ENCODE assay signal across 1 cellular context in the genomic region with DNA sequence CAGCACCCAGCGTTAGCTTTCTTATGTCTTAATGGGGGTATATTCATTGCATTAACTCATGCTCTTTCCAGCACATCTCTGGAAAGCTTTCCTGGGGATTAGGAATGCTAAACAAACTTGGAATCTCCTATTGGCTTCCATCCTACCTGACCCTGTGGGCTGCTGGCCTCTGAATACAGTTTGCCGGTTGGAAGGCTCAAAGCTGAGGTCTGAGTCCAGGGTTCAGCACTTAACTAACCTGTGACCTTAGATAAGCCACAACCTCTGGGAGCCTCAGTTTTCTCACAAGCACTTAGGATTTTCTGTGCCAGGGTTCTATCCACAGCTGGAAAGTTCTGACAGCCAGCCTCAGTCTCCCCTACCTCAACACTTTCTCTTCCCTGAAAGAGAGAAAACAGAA.
A peak's percentile ranks its signal among the peaks of the same experiment; 100 is the strongest.
TF ChIP-seq lines count a peak whose summit lies in the region.

No MANE protein-coding gene starts in this region.

TF ChIP-seq in HepG2, 621 proteins besides CTCF, POLR2A, EP300 and RAD21 (continues in another document):
- no peak for TF ChIP-seq ZSCAN25 (CRISPR knock-in tag; IDR thresholded peaks at IDR 0.05)
- TF ChIP-seq ASH2L (IDR thresholded peaks at IDR 0.05; ENCODE audit: insufficient read length, low read depth, low read length), result no peak
- TF ChIP-seq, protein P1, sequence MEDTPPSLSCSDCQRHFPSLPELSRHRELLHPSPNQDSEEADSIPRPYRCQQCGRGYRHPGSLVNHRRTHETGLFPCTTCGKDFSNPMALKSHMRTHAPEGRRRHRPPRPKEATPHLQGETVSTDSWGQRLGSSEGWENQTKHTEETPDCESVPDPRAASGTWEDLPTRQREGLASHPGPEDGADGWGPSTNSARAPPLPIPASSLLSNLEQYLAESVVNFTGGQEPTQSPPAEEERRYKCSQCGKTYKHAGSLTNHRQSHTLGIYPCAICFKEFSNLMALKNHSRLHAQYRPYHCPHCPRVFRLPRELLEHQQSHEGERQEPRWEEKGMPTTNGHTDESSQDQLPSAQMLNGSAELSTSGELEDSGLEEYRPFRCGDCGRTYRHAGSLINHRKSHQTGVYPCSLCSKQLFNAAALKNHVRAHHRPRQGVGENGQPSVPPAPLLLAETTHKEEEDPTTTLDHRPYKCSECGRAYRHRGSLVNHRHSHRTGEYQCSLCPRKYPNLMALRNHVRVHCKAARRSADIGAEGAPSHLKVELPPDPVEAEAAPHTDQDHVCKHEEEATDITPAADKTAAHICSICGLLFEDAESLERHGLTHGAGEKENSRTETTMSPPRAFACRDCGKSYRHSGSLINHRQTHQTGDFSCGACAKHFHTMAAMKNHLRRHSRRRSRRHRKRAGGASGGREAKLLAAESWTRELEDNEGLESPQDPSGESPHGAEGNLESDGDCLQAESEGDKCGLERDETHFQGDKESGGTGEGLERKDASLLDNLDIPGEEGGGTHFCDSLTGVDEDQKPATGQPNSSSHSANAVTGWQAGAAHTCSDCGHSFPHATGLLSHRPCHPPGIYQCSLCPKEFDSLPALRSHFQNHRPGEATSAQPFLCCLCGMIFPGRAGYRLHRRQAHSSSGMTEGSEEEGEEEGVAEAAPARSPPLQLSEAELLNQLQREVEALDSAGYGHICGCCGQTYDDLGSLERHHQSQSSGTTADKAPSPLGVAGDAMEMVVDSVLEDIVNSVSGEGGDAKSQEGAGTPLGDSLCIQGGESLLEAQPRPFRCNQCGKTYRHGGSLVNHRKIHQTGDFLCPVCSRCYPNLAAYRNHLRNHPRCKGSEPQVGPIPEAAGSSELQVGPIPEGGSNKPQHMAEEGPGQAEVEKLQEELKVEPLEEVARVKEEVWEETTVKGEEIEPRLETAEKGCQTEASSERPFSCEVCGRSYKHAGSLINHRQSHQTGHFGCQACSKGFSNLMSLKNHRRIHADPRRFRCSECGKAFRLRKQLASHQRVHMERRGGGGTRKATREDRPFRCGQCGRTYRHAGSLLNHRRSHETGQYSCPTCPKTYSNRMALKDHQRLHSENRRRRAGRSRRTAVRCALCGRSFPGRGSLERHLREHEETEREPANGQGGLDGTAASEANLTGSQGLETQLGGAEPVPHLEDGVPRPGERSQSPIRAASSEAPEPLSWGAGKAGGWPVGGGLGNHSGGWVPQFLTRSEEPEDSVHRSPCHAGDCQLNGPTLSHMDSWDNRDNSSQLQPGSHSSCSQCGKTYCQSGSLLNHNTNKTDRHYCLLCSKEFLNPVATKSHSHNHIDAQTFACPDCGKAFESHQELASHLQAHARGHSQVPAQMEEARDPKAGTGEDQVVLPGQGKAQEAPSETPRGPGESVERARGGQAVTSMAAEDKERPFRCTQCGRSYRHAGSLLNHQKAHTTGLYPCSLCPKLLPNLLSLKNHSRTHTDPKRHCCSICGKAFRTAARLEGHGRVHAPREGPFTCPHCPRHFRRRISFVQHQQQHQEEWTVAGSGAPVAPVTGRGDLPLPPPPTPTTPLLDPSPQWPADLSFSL (CRISPR knock-in tag; IDR thresholded peaks at IDR 0.05), result no peak
- TF ChIP-seq HNF4G (IDR thresholded peaks at IDR 0.05; ENCODE audit: borderline replicate concordance, low read depth, low read length), result peak; percentile 48; the same call in 1 of the 2 replicates
- TF ChIP-seq HNF4G (CRISPR knock-in tag; IDR thresholded peaks at IDR 0.05; ENCODE audit: borderline replicate concordance, low read depth), result no peak
- peak; percentile 41; the same call in 1 of the 2 replicates for TF ChIP-seq BCL6 (CRISPR knock-in tag; IDR thresholded peaks at IDR 0.05)
- TF ChIP-seq, protein P2, sequence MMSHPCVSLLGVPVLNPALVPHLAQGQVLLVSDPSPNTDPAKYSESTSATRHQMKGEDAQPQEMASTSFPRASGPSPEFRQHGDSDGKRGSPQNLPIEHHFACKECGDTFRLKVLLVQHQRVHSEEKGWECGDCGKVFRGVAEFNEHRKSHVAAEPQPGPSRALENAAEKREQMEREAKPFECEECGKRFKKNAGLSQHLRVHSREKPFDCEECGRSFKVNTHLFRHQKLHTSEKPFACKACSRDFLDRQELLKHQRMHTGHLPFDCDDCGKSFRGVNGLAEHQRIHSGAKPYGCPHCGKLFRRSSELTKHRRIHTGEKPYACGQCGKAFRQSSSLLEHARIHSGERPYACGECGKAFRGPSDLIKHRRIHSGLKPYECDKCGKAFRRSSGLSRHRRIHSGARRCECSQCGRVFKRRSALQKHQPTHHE (CRISPR knock-in tag; IDR thresholded peaks at IDR 0.05; ENCODE audit: borderline replicate concordance), result no peak
- TF ChIP-seq ZNF629 (CRISPR knock-in tag; conservative IDR thresholded peaks at IDR 0.05), result 0 out of 2 replicates have a peak, but pooled peaks have one; percentile 50
- TF ChIP-seq NR2F1 (CRISPR knock-in tag; IDR thresholded peaks at IDR 0.05), result peak; percentile 52 to 58; a peak in 3 of 4 replicates
- 0 out of 2 replicates have a peak, but pooled peaks have one; percentile 48 for TF ChIP-seq ESRRA (CRISPR knock-in tag; IDR thresholded peaks at IDR 0.05; ENCODE audit: low read depth)
- TF ChIP-seq HNF4A (CRISPR knock-in tag; IDR thresholded peaks at IDR 0.05), result peak; percentile 82
- no peak for TF ChIP-seq SATB2 (CRISPR knock-in tag; IDR thresholded peaks at IDR 0.05)
- TF ChIP-seq, protein P3, sequence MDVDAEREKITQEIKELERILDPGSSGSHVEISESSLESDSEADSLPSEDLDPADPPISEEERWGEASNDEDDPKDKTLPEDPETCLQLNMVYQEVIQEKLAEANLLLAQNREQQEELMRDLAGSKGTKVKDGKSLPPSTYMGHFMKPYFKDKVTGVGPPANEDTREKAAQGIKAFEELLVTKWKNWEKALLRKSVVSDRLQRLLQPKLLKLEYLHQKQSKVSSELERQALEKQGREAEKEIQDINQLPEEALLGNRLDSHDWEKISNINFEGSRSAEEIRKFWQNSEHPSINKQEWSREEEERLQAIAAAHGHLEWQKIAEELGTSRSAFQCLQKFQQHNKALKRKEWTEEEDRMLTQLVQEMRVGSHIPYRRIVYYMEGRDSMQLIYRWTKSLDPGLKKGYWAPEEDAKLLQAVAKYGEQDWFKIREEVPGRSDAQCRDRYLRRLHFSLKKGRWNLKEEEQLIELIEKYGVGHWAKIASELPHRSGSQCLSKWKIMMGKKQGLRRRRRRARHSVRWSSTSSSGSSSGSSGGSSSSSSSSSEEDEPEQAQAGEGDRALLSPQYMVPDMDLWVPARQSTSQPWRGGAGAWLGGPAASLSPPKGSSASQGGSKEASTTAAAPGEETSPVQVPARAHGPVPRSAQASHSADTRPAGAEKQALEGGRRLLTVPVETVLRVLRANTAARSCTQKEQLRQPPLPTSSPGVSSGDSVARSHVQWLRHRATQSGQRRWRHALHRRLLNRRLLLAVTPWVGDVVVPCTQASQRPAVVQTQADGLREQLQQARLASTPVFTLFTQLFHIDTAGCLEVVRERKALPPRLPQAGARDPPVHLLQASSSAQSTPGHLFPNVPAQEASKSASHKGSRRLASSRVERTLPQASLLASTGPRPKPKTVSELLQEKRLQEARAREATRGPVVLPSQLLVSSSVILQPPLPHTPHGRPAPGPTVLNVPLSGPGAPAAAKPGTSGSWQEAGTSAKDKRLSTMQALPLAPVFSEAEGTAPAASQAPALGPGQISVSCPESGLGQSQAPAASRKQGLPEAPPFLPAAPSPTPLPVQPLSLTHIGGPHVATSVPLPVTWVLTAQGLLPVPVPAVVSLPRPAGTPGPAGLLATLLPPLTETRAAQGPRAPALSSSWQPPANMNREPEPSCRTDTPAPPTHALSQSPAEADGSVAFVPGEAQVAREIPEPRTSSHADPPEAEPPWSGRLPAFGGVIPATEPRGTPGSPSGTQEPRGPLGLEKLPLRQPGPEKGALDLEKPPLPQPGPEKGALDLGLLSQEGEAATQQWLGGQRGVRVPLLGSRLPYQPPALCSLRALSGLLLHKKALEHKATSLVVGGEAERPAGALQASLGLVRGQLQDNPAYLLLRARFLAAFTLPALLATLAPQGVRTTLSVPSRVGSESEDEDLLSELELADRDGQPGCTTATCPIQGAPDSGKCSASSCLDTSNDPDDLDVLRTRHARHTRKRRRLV (CRISPR knock-in tag; IDR thresholded peaks at IDR 0.05), result no peak
- TF ChIP-seq NFRKB (IDR thresholded peaks at IDR 0.05), result no peak
- TF ChIP-seq NR2F6 (IDR thresholded peaks at IDR 0.05), result peak; percentile 84
- peak; percentile 80 for TF ChIP-seq NR2F6 (CRISPR knock-in tag; IDR thresholded peaks at IDR 0.05)
- TF ChIP-seq RBFOX2 (IDR thresholded peaks at IDR 0.05; ENCODE audit: low read depth, low read length), result no peak
- TF ChIP-seq, protein P4, sequence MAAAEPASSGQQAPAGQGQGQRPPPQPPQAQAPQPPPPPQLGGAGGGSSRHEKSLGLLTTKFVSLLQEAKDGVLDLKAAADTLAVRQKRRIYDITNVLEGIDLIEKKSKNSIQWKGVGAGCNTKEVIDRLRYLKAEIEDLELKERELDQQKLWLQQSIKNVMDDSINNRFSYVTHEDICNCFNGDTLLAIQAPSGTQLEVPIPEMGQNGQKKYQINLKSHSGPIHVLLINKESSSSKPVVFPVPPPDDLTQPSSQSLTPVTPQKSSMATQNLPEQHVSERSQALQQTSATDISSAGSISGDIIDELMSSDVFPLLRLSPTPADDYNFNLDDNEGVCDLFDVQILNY (CRISPR knock-in tag; conservative IDR thresholded peaks at IDR 0.05), result no peak
- TF ChIP-seq, protein P5, sequence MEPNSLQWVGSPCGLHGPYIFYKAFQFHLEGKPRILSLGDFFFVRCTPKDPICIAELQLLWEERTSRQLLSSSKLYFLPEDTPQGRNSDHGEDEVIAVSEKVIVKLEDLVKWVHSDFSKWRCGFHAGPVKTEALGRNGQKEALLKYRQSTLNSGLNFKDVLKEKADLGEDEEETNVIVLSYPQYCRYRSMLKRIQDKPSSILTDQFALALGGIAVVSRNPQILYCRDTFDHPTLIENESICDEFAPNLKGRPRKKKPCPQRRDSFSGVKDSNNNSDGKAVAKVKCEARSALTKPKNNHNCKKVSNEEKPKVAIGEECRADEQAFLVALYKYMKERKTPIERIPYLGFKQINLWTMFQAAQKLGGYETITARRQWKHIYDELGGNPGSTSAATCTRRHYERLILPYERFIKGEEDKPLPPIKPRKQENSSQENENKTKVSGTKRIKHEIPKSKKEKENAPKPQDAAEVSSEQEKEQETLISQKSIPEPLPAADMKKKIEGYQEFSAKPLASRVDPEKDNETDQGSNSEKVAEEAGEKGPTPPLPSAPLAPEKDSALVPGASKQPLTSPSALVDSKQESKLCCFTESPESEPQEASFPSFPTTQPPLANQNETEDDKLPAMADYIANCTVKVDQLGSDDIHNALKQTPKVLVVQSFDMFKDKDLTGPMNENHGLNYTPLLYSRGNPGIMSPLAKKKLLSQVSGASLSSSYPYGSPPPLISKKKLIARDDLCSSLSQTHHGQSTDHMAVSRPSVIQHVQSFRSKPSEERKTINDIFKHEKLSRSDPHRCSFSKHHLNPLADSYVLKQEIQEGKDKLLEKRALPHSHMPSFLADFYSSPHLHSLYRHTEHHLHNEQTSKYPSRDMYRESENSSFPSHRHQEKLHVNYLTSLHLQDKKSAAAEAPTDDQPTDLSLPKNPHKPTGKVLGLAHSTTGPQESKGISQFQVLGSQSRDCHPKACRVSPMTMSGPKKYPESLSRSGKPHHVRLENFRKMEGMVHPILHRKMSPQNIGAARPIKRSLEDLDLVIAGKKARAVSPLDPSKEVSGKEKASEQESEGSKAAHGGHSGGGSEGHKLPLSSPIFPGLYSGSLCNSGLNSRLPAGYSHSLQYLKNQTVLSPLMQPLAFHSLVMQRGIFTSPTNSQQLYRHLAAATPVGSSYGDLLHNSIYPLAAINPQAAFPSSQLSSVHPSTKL (CRISPR knock-in tag; IDR thresholded peaks at IDR 0.05), result peak; percentile 52; the same call in 1 of the 2 replicates
- no peak for TF ChIP-seq SMARCC2 (IDR thresholded peaks at IDR 0.05)
- no peak for TF ChIP-seq MED8 (CRISPR knock-in tag; IDR thresholded peaks at IDR 0.05; ENCODE audit: insufficient replicate concordance)
- TF ChIP-seq NR2F2 (IDR thresholded peaks at IDR 0.05; ENCODE audit: borderline replicate concordance, low read depth), result peak; percentile 81
- peak; percentile 22; the same call in 1 of the 2 replicates for TF ChIP-seq ZMYM4 (CRISPR knock-in tag; IDR thresholded peaks at IDR 0.05)
- peak; percentile 69 for TF ChIP-seq PITX1 (CRISPR knock-in tag; IDR thresholded peaks at IDR 0.05)
- TF ChIP-seq, protein P6, sequence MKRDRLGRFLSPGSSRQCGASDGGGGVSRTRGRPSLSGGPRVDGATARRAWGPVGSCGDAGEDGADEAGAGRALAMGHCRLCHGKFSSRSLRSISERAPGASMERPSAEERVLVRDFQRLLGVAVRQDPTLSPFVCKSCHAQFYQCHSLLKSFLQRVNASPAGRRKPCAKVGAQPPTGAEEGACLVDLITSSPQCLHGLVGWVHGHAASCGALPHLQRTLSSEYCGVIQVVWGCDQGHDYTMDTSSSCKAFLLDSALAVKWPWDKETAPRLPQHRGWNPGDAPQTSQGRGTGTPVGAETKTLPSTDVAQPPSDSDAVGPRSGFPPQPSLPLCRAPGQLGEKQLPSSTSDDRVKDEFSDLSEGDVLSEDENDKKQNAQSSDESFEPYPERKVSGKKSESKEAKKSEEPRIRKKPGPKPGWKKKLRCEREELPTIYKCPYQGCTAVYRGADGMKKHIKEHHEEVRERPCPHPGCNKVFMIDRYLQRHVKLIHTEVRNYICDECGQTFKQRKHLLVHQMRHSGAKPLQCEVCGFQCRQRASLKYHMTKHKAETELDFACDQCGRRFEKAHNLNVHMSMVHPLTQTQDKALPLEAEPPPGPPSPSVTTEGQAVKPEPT (CRISPR knock-in tag; IDR thresholded peaks at IDR 0.05; ENCODE audit: low read depth), result no peak
- TF ChIP-seq PHF21A (CRISPR knock-in tag; IDR thresholded peaks at IDR 0.05), result peak; percentile 26; the same call in 1 of the 2 replicates
- TF ChIP-seq, protein P7, sequence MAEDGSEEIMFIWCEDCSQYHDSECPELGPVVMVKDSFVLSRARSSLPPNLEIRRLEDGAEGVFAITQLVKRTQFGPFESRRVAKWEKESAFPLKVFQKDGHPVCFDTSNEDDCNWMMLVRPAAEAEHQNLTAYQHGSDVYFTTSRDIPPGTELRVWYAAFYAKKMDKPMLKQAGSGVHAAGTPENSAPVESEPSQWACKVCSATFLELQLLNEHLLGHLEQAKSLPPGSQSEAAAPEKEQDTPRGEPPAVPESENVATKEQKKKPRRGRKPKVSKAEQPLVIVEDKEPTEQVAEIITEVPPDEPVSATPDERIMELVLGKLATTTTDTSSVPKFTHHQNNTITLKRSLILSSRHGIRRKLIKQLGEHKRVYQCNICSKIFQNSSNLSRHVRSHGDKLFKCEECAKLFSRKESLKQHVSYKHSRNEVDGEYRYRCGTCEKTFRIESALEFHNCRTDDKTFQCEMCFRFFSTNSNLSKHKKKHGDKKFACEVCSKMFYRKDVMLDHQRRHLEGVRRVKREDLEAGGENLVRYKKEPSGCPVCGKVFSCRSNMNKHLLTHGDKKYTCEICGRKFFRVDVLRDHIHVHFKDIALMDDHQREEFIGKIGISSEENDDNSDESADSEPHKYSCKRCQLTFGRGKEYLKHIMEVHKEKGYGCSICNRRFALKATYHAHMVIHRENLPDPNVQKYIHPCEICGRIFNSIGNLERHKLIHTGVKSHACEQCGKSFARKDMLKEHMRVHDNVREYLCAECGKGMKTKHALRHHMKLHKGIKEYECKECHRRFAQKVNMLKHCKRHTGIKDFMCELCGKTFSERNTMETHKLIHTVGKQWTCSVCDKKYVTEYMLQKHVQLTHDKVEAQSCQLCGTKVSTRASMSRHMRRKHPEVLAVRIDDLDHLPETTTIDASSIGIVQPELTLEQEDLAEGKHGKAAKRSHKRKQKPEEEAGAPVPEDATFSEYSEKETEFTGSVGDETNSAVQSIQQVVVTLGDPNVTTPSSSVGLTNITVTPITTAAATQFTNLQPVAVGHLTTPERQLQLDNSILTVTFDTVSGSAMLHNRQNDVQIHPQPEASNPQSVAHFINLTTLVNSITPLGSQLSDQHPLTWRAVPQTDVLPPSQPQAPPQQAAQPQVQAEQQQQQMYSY (CRISPR knock-in tag; IDR thresholded peaks at IDR 0.05), result no peak
- TF ChIP-seq ZNF7 (CRISPR knock-in tag; IDR thresholded peaks at IDR 0.05), result peak; percentile 75; the same call in 1 of the 2 replicates
- TF ChIP-seq ETV5 (CRISPR knock-in tag; IDR thresholded peaks at IDR 0.05; ENCODE audit: borderline replicate concordance), result no peak
- TF ChIP-seq ZZZ3 (CRISPR knock-in tag; IDR thresholded peaks at IDR 0.05; ENCODE audit: borderline replicate concordance), result no peak
- peak; percentile 61; the same call in 1 of the 2 replicates for TF ChIP-seq NR2C2 (CRISPR knock-in tag; IDR thresholded peaks at IDR 0.05; ENCODE audit: borderline replicate concordance)
- TF ChIP-seq TEAD3 (CRISPR knock-in tag; optimal IDR thresholded peaks at IDR 0.05; ENCODE audit: borderline replicate concordance), result peak; percentile 8
